In the genomic region with DNA sequence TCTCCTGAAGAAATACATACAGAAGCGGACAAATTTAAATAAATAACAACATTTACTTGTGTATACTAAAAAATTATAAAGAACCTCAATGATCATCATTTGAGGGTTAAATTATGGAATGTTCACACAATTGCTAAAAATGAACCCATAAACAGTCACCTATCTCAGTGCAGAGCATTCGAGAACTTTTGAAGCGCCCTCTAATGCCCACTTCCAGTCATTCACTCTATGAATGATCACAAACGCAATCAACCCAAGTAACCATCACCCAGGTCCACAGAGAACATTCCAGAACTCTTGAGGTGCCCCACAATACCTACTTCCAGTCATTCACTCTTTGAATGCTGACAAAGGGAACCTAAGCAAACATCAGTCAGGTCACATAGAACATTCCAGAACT, we compare ENCODE assay signal across 8 cellular contexts. TPM values are rescaled to one million over a fixed set of nuclear protein-coding genes. Genes with fewer than 3 reads are reported as not detected.
A peak's percentile ranks its signal among the peaks of the same experiment; 100 is the strongest.
DNase-seq lines count a peak whose midpoint lies in the region; ATAC-seq and TF ChIP-seq lines count a peak whose summit lies in the region.

No MANE protein-coding gene starts in this region.

- no peak for ATAC-seq in gastrocnemius medialis

- H3K9me3 Mint-ChIP-seq in activated CD4-positive, alpha-beta memory T cell treated with anti-CD3 and anti-CD28 coated beads, Interleukin-2, amount 10 ng/mL, durations not matched to agents 7 days and 5 days, result no peaks in the 10 kb centered on the region
- H3K9me3 Mint-ChIP-seq in activated T-helper 1 cell treated with anti-CD3 and anti-CD28 coated beads, Interleukin-12 subunit alpha, Interleukin-12 subunit beta, Interleukin-2, Interleukin-4 antibody, amounts not matched to agents 30 ng/mL and 10 ng/mL and 1 ng/mL, durations not matched to agents 14 hours and 24 hours and 36 hours, result no peaks in the 10 kb centered on the region

- no peaks in the 10 kb centered on the region for H3K36me3 Mint-ChIP-seq in activated CD4-positive, alpha-beta memory T cell treated with anti-CD3 and anti-CD28 coated beads, Interleukin-2, amount 10 ng/mL, durations not matched to agents 7 days and 5 days (ENCODE audit: low read depth)
- no peaks in the 10 kb centered on the region for H3K36me3 Mint-ChIP-seq in activated T-helper 1 cell treated with anti-CD3 and anti-CD28 coated beads, Interleukin-12 subunit alpha, Interleukin-12 subunit beta, Interleukin-2, Interleukin-4 antibody, amounts not matched to agents 30 ng/mL and 10 ng/mL and 1 ng/mL, durations not matched to agents 14 hours and 24 hours and 36 hours (ENCODE audit: low read depth)

- CTCF ChIA-PET in activated CD4-positive, alpha-beta memory T cell treated with anti-CD3 and anti-CD28 coated beads, Interleukin-2, amount 10 ng/mL, durations not matched to agents 7 days and 5 days (lab: Charles Lee), result interaction anchor here (1.7 kb wide), 1 partner anchor 238 kb away, joined by 3 read pairs; no protein-coding TSS in a partner anchor

- H3K27ac ChIP-seq in HL-60 (replicated peaks) (no peak overlapping the region), gastrocnemius medialis (no peak overlapping the region), ascending aorta (no peak overlapping the region)

- TF ChIP-seq POLR2A in gastrocnemius medialis (IDR thresholded peaks at IDR 0.05), result no peak

- H3K27me3 Mint-ChIP-seq in activated CD4-positive, alpha-beta memory T cell treated with anti-CD3 and anti-CD28 coated beads, Interleukin-2, amount 10 ng/mL, durations not matched to agents 7 days and 5 days, result no peaks in the 10 kb centered on the region
- H3K27me3 Mint-ChIP-seq in activated T-helper 1 cell treated with anti-CD3 and anti-CD28 coated beads, Interleukin-12 subunit alpha, Interleukin-12 subunit beta, Interleukin-2, Interleukin-4 antibody, amounts not matched to agents 30 ng/mL and 10 ng/mL and 1 ng/mL, durations not matched to agents 14 hours and 24 hours and 36 hours (ENCODE audit: insufficient read depth), result peaks cover 5% of the 10 kb centered on the region

- H3K9me3 ChIP-seq in gastrocnemius medialis, result no peaks in the 10 kb centered on the region
- H3K9me3 ChIP-seq in ascending aorta, result no peaks in the 10 kb centered on the region

- intact Hi-C loops in gastrocnemius medialis (cut with DNase I; ENCODE audit: low total_unique reads) (no loop called here), ascending aorta (cut with DNase I) (no loop called here)
- intact Hi-C loops in activated T-helper 1 cell treated with anti-CD3 and anti-CD28 coated beads, Interleukin-12 subunit alpha, Interleukin-12 subunit beta, Interleukin-2, Interleukin-4 antibody, amounts not matched to agents 30 ng/mL and 10 ng/mL and 1 ng/mL, durations not matched to agents 14 hours and 24 hours and 36 hours (cut with micrococcal nuclease), result loop anchor here (2.0 kb wide), 1 partner anchor 241 kb away; no protein-coding TSS in a partner anchor

- in situ Hi-C loops in gastrocnemius medialis (cut with MboI; ENCODE audit: low sequenced_read_pairs in 4 of 4), result loop anchor here in 1 of 4 donors (25.0 kb wide), 1 partner anchor 274 kb away; no protein-coding TSS in a partner anchor

- no peak overlapping the region for H3K27ac Mint-ChIP-seq in activated CD4-positive, alpha-beta memory T cell treated with anti-CD3 and anti-CD28 coated beads, Interleukin-2, amount 10 ng/mL, durations not matched to agents 7 days and 5 days
- H3K27ac Mint-ChIP-seq in activated T-helper 1 cell treated with anti-CD3 and anti-CD28 coated beads, Interleukin-12 subunit alpha, Interleukin-12 subunit beta, Interleukin-2, Interleukin-4 antibody, amounts not matched to agents 30 ng/mL and 10 ng/mL and 1 ng/mL, durations not matched to agents 14 hours and 24 hours and 36 hours, result no peak overlapping the region

- no peak overlapping the region for H3K4me3 ChIP-seq in HL-60 (replicated peaks; ENCODE audit: insufficient read depth, low read length)
- no peak overlapping the region for H3K4me3 ChIP-seq in gastrocnemius medialis
- H3K4me3 ChIP-seq in ascending aorta, result no peak overlapping the region

- POLR2A ChIA-PET in activated CD4-positive, alpha-beta memory T cell treated with anti-CD3 and anti-CD28 coated beads, Interleukin-2, amount 10 ng/mL, durations not matched to agents 7 days and 5 days (lab: Charles Lee), result no interaction called here

- peak; percentile 6 for TF ChIP-seq CTCF in HL-60 (IDR thresholded peaks at IDR 0.05; ENCODE audit: insufficient read depth, low read length)
- peak in 1 of 5 experiments; percentile 15 for TF ChIP-seq CTCF in gastrocnemius medialis (IDR thresholded peaks at IDR 0.05 in 4 of 5, conservative IDR thresholded peaks at IDR 0.05 in 1 of 5)
- TF ChIP-seq CTCF in ascending aorta (IDR thresholded peaks at IDR 0.05), result peak in 1 of 3 experiments; percentile 36

- no peak overlapping the region for H3K4me3 Mint-ChIP-seq in activated CD4-positive, alpha-beta memory T cell treated with anti-CD3 and anti-CD28 coated beads, Interleukin-2, amount 10 ng/mL, durations not matched to agents 7 days and 5 days
- H3K4me3 Mint-ChIP-seq in activated T-helper 1 cell treated with anti-CD3 and anti-CD28 coated beads, Interleukin-12 subunit alpha, Interleukin-12 subunit beta, Interleukin-2, Interleukin-4 antibody, amounts not matched to agents 30 ng/mL and 10 ng/mL and 1 ng/mL, durations not matched to agents 14 hours and 24 hours and 36 hours, result no peak overlapping the region

- H3K4me1 ChIP-seq in gastrocnemius medialis (no peaks in the 10 kb centered on the region), ascending aorta (no peaks in the 10 kb centered on the region)

- H3K36me3 ChIP-seq in gastrocnemius medialis, result no peaks in the 10 kb centered on the region
- no peaks in the 10 kb centered on the region for H3K36me3 ChIP-seq in ascending aorta

- H3K27me3 ChIP-seq in HL-60 (ENCODE audit: insufficient read depth, poor library complexity, severe bottlenecking) (no peaks in the 10 kb centered on the region), gastrocnemius medialis (no peaks in the 10 kb centered on the region), ascending aorta (no peaks in the 10 kb centered on the region)

- H3K4me1 Mint-ChIP-seq in activated CD4-positive, alpha-beta memory T cell treated with anti-CD3 and anti-CD28 coated beads, Interleukin-2, amount 10 ng/mL, durations not matched to agents 7 days and 5 days, result peaks cover 3% of the 10 kb centered on the region
- no peaks in the 10 kb centered on the region for H3K4me1 Mint-ChIP-seq in activated T-helper 1 cell treated with anti-CD3 and anti-CD28 coated beads, Interleukin-12 subunit alpha, Interleukin-12 subunit beta, Interleukin-2, Interleukin-4 antibody, amounts not matched to agents 30 ng/mL and 10 ng/mL and 1 ng/mL, durations not matched to agents 14 hours and 24 hours and 36 hours (ENCODE audit: low read depth)

- DNase-seq in NCI-H748 (lab: John Stamatoyannopoulos, UW; ENCODE audit: unreplicated experiment) (peak; percentile 19), NCI-H748 treated with DMSO at 0.1 percent for 48 hours (lab: John Stamatoyannopoulos, UW) (no peak), HL-60 (ENCODE audit: low read depth in 1 of 2, low spot score in 1 of 2) (peak in 1 of 2 experiments; percentile 5), lung microvascular endothelial cell (ENCODE audit: low read depth in 2 of 2) (peak; percentile 27 to 54), gastrocnemius medialis (no peak), ascending aorta (ENCODE audit: low spot score in 2 of 2) (no peak)
- DNase-seq in activated CD4-positive, alpha-beta memory T cell treated with anti-CD3 and anti-CD28 coated beads, Interleukin-2, amount 10 ng/mL, durations not matched to agents 7 days and 5 days, result peak; percentile 19
- no peak for DNase-seq in activated T-helper 1 cell treated with anti-CD3 and anti-CD28 coated beads, Interleukin-12 subunit alpha, Interleukin-12 subunit beta, Interleukin-2, Interleukin-4 antibody, amounts not matched to agents 30 ng/mL and 10 ng/mL and 1 ng/mL, durations not matched to agents 14 hours and 24 hours and 36 hours (ENCODE audit: low spot score)

RNA-seq across cellular contexts. Expression of a gene that starts 35.2 kb away (rescaled TPM):
- 10 to 100 TPM; 55.3 to 57.3 TPM for total RNA-seq in activated CD4-positive, alpha-beta memory T cell treated with anti-CD3 and anti-CD28 coated beads, Interleukin-2, amount 10 ng/mL, durations not matched to agents 7 days and 5 days
- total RNA-seq in lung microvascular endothelial cell, result 3.7 and 5.8 TPM in 2 replicates
- total RNA-seq in gastrocnemius medialis, result 1 to 10 TPM; 2.2 to 3.6 (median 2.3) TPM
- 6.8 TPM for total RNA-seq in ascending aorta
- 37.7 and 39.3 TPM in 2 replicates for total RNA-seq in activated T-helper 1 cell treated with anti-CD3 and anti-CD28 coated beads, Interleukin-12 subunit alpha, Interleukin-12 subunit beta, Interleukin-2, Interleukin-4 antibody, amounts not matched to agents 30 ng/mL and 10 ng/mL and 1 ng/mL, durations not matched to agents 14 hours and 24 hours and 36 hours

Comparison
In these comparisons a context has a peak if more than half of its experiments do, and no peak if none do; other contexts are left out.
1. DNase-seq: peak in NCI-H748 (single experiment), activated CD4-positive, alpha-beta memory T cell treated with anti-CD3 and anti-CD28 coated beads, Interleukin-2, amount 10 ng/mL, durations not matched to agents 7 days and 5 days (single experiment) and lung microvascular endothelial cell (2 of 2); none in NCI-H748 treated with DMSO at 0.1 percent for 48 hours (single experiment), gastrocnemius medialis (0 of 2), ascending aorta (0 of 2) and activated T-helper 1 cell treated with anti-CD3 and anti-CD28 coated beads, Interleukin-12 subunit alpha, Interleukin-12 subunit beta, Interleukin-2, Interleukin-4 antibody, amounts not matched to agents 30 ng/mL and 10 ng/mL and 1 ng/mL, durations not matched to agents 14 hours and 24 hours and 36 hours (single experiment).